32 cellular contexts compared by ENCODE assay signal in genomic region chr18:10500038-10500437, GRCh38. TPM values are rescaled to one million over a fixed set of nuclear protein-coding genes. Genes with fewer than 3 reads are reported as not detected.
"Had no signal": no experiment of that assay in that cellular context is flagged by ENCODE, and none has a peak within 500 bp of the region (broad histone marks: within the 10 kb centered on the region; RNA-seq: fewer than 3 reads in every experiment).

No MANE protein-coding gene starts in this region.

- DNase-seq: activated effector memory CD4-positive, alpha-beta T cell treated with anti-CD3 and anti-CD28 coated beads, Interleukin-2, amount 50 U/mL, for 16 hours; activated effector memory CD4-positive, alpha-beta T cell treated with Interleukin-2 at 50 U/mL for 16 hours; activated gamma-delta T cell; activated gamma-delta T cell treated with Interleukin-2 at 50 U/mL for 16 hours; activated naive CD4-positive, alpha-beta T cell; activated naive CD4-positive, alpha-beta T cell treated with anti-CD3 and anti-CD28 coated beads for 36 hours; activated naive CD4-positive, alpha-beta T cell treated with anti-CD3 and anti-CD28 coated beads, Interleukin-2, amount 10 ng/mL, durations not matched to agents 7 days and 5 days; activated naive CD4-positive, alpha-beta T cell treated with anti-CD3 and anti-CD28 coated beads, Interleukin-2, amount 50 U/mL, for 16 hours; activated naive CD4-positive, alpha-beta T cell treated with Interleukin-2 at 50 U/mL for 16 hours; activated naive CD8-positive, alpha-beta T cell treated with anti-CD3 and anti-CD28 coated beads for 36 hours; activated naive CD8-positive, alpha-beta T cell treated with anti-CD3 and anti-CD28 coated beads, Interleukin-2, amount 10 ng/mL, durations not matched to agents 7 days and 5 days; activated naive CD8-positive, alpha-beta T cell treated with anti-CD3 and anti-CD28 coated beads, Interleukin-2, amount 50 U/mL, for 24 hours; activated T-cell treated with anti-CD3 and anti-CD28 coated beads, Interleukin-2, amount 50 U/mL, for 1 hour; activated T-cell treated with anti-CD3 and anti-CD28 coated beads, Interleukin-2, amount 50 U/mL, for 4 hours; activated T-cell treated with anti-CD3 and anti-CD28 coated beads, Interleukin-2, amount 50 U/mL, for 48 hours; adrenal gland; amniotic stem cell; amygdala; anterior cingulate cortex; aorta; body of pancreas; brain microvascular endothelial cell; caudate nucleus; central memory CD4-positive, alpha-beta T cell; cerebellar nuclear complex had no signal

- H3K4me3 Mint-ChIP-seq: activated naive CD4-positive, alpha-beta T cell treated with anti-CD3 and anti-CD28 coated beads for 36 hours; activated naive CD4-positive, alpha-beta T cell treated with anti-CD3 and anti-CD28 coated beads, Interleukin-2, amount 10 ng/mL, durations not matched to agents 7 days and 5 days; activated naive CD4-positive, alpha-beta T cell treated with anti-CD3 and anti-CD28 coated beads, Interleukin-2, amount 50 U/mL, for 24 hours; activated naive CD8-positive, alpha-beta T cell; activated naive CD8-positive, alpha-beta T cell treated with anti-CD3 and anti-CD28 coated beads for 36 hours; activated naive CD8-positive, alpha-beta T cell treated with anti-CD3 and anti-CD28 coated beads, Interleukin-2, amount 10 ng/mL, durations not matched to agents 7 days and 5 days; activated naive CD8-positive, alpha-beta T cell treated with anti-CD3 and anti-CD28 coated beads, Interleukin-2, amount 50 U/mL, for 24 hours; activated T-cell treated with anti-CD3 and anti-CD28 coated beads, Interleukin-2, amount 50 U/mL, for 4 hours; activated T-helper 1 cell treated with anti-CD3 and anti-CD28 coated beads, Interleukin-12 subunit alpha, Interleukin-12 subunit beta, Interleukin-2, Interleukin-4 antibody, amounts not matched to agents 30 ng/mL and 10 ng/mL and 1 ng/mL, durations not matched to agents 14 hours and 24 hours and 36 hours; brain; central memory CD8-positive, alpha-beta T cell had no signal

- H3K4me1 Mint-ChIP-seq: brain had no signal

- H3K27ac Mint-ChIP-seq: activated naive CD4-positive, alpha-beta T cell treated with anti-CD3 and anti-CD28 coated beads for 36 hours; activated naive CD4-positive, alpha-beta T cell treated with anti-CD3 and anti-CD28 coated beads, Interleukin-2, amount 10 ng/mL, durations not matched to agents 7 days and 5 days; activated naive CD4-positive, alpha-beta T cell treated with anti-CD3 and anti-CD28 coated beads, Interleukin-2, amount 50 U/mL, for 24 hours; activated naive CD4-positive, alpha-beta T cell treated with anti-CD3 and anti-CD28 coated beads, Interleukin-2, amount 50 U/mL, for 72 hours; activated naive CD8-positive, alpha-beta T cell; activated naive CD8-positive, alpha-beta T cell treated with anti-CD3 and anti-CD28 coated beads for 36 hours; activated naive CD8-positive, alpha-beta T cell treated with anti-CD3 and anti-CD28 coated beads, Interleukin-2, amount 10 ng/mL, durations not matched to agents 7 days and 5 days; activated naive CD8-positive, alpha-beta T cell treated with anti-CD3 and anti-CD28 coated beads, Interleukin-2, amount 50 U/mL, for 24 hours; activated T-helper 1 cell treated with anti-CD3 and anti-CD28 coated beads, Interleukin-12 subunit alpha, Interleukin-12 subunit beta, Interleukin-2, Interleukin-4 antibody, amounts not matched to agents 30 ng/mL and 10 ng/mL and 1 ng/mL, durations not matched to agents 14 hours and 24 hours and 36 hours; activated T-helper 2 cell treated with anti-CD3 and anti-CD28 coated beads, Interferon-gamma antibody, Interleukin-2, Interleukin-4, amounts not matched to agents 10 μg/mL and 5 μg/mL and 100 μg/mL, durations not matched to agents 14 hours and 24 hours and 36 hours; brain had no signal

- ATAC-seq: body of pancreas had no signal

- H3K36me3 Mint-ChIP-seq: activated naive CD4-positive, alpha-beta T cell treated with anti-CD3 and anti-CD28 coated beads, Interleukin-2, amount 10 ng/mL, durations not matched to agents 7 days and 5 days; activated naive CD8-positive, alpha-beta T cell treated with anti-CD3 and anti-CD28 coated beads, Interleukin-2, amount 10 ng/mL, durations not matched to agents 7 days and 5 days had no signal

RNA-seq across cellular contexts. Expression of gene APCDD1, which starts 45.6 kb away (rescaled TPM):
- total RNA-seq: activated naive CD4-positive, alpha-beta T cell treated with anti-CD3 and anti-CD28 coated beads for 36 hours; activated naive CD4-positive, alpha-beta T cell treated with anti-CD3 and anti-CD28 coated beads, Interleukin-2, amount 50 U/mL, for 72 hours; activated naive CD8-positive, alpha-beta T cell treated with anti-CD3 and anti-CD28 coated beads for 36 hours; activated naive CD8-positive, alpha-beta T cell treated with anti-CD3 and anti-CD28 coated beads, Interleukin-2, amount 10 ng/mL, durations not matched to agents 7 days and 5 days; activated T-helper 1 cell treated with anti-CD3 and anti-CD28 coated beads, Interleukin-12 subunit alpha, Interleukin-12 subunit beta, Interleukin-2, Interleukin-4 antibody, amounts not matched to agents 30 ng/mL and 10 ng/mL and 1 ng/mL, durations not matched to agents 14 hours and 24 hours and 36 hours; activated T-helper 2 cell treated with anti-CD3 and anti-CD28 coated beads, Interferon-gamma antibody, Interleukin-2, Interleukin-4, amounts not matched to agents 10 μg/mL and 5 μg/mL and 100 μg/mL, durations not matched to agents 14 hours and 24 hours and 36 hours had no signal
